Comparison of ENCODE assay signal across 1 cellular context in the genomic region with DNA sequence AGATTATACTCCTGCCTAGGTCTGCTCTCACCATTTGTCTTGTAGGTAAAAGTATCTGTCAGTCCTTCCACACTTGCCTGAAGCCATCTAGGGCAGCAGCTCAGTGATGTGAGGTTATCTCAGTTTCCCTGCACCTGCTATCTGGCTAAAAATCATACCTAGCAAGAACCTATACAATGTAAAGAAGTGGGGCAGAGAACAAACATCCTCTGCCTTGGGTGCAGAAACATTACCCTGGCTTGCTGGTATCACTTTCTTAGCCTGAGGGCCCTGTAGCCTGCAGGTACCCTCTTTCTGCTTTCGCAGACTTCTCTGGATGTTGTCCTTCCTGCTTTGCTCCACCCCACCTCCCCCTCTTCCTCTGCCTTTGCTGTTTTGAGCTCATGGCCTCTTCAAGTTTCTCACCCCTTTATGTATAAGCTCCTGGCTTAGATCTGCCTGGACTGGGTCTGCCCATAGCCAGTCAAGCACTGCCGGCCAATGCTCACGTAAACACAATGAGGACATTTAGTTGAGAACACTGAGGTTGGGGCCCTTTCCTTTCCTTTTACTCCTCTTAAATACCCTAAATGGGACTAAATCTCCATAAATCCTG.
TF ChIP-seq lines count a peak whose summit lies in the region.

No MANE protein-coding gene starts in this region.

TF ChIP-seq in GM23338, 12 proteins besides CTCF, POLR2A, EP300 and RAD21 (continued from another document):
- TF ChIP-seq, protein P1, sequence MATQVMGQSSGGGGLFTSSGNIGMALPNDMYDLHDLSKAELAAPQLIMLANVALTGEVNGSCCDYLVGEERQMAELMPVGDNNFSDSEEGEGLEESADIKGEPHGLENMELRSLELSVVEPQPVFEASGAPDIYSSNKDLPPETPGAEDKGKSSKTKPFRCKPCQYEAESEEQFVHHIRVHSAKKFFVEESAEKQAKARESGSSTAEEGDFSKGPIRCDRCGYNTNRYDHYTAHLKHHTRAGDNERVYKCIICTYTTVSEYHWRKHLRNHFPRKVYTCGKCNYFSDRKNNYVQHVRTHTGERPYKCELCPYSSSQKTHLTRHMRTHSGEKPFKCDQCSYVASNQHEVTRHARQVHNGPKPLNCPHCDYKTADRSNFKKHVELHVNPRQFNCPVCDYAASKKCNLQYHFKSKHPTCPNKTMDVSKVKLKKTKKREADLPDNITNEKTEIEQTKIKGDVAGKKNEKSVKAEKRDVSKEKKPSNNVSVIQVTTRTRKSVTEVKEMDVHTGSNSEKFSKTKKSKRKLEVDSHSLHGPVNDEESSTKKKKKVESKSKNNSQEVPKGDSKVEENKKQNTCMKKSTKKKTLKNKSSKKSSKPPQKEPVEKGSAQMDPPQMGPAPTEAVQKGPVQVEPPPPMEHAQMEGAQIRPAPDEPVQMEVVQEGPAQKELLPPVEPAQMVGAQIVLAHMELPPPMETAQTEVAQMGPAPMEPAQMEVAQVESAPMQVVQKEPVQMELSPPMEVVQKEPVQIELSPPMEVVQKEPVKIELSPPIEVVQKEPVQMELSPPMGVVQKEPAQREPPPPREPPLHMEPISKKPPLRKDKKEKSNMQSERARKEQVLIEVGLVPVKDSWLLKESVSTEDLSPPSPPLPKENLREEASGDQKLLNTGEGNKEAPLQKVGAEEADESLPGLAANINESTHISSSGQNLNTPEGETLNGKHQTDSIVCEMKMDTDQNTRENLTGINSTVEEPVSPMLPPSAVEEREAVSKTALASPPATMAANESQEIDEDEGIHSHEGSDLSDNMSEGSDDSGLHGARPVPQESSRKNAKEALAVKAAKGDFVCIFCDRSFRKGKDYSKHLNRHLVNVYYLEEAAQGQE (IDR thresholded peaks at IDR 0.05; ENCODE audit: unreplicated experiment) = no peak
- TF ChIP-seq ZNF114 (CRISPR knock-in tag; IDR thresholded peaks at IDR 0.05) (no peak), STAT1 (IDR thresholded peaks at IDR 0.05; ENCODE audit: unreplicated experiment) (no peak), ZNF331 (CRISPR knock-in tag; IDR thresholded peaks at IDR 0.05; ENCODE audit: low read depth) (no peak), JUNB (IDR thresholded peaks at IDR 0.05; ENCODE audit: unreplicated experiment) (no peak), POLR2AphosphoS5 (IDR thresholded peaks at IDR 0.05; ENCODE audit: low read depth) (no peak), CREB1 (CRISPR knock-in tag; IDR thresholded peaks at IDR 0.05; ENCODE audit: low read depth) (no peak), NANOG (IDR thresholded peaks at IDR 0.05; ENCODE audit: borderline replicate concordance) (no peak)
- TF ChIP-seq, protein P2, sequence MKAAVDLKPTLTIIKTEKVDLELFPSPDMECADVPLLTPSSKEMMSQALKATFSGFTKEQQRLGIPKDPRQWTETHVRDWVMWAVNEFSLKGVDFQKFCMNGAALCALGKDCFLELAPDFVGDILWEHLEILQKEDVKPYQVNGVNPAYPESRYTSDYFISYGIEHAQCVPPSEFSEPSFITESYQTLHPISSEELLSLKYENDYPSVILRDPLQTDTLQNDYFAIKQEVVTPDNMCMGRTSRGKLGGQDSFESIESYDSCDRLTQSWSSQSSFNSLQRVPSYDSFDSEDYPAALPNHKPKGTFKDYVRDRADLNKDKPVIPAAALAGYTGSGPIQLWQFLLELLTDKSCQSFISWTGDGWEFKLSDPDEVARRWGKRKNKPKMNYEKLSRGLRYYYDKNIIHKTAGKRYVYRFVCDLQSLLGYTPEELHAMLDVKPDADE (IDR thresholded peaks at IDR 0.05) = no peak
